In the genomic region with DNA sequence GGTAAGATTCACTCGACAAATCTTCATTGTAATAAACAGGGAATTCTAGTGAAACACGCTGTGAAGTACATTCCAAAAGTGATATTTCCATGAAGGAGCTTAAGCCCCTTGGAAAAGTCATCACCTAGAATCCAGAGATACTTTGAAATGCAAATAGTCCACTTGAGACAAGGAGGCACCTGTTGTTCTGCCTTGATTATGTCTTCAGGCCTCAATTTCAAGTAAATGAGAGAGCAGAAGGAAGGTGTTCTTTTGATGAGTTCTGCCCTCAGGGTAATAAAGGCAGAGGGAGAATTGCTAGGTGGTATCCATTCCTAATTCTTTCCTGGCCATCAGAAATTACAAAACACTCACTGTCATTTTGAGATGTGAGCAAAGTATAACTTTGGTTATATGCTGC, we compare ENCODE assay signal across 6 cellular contexts.
"Had no signal": no experiment of that assay in that cellular context is flagged by ENCODE, and none has a peak within 500 bp of the region (broad histone marks: within the 10 kb centered on the region; RNA-seq: fewer than 3 reads in every experiment).

No MANE protein-coding gene starts in this region.

- H3K27ac ChIP-seq: HL-60 had no signal

- FAIRE-seq: HepG2 had no signal

- DNase-seq: H9, HCEC 1CT, KBM-7 had no signal

- H3K4me3 ChIP-seq: GM23338 had no signal

- H3K4me2 ChIP-seq: GM23338 had no signal

- H2AFZ ChIP-seq: GM23338 had no signal
